24 cellular contexts compared by ENCODE assay signal in the genomic region with DNA sequence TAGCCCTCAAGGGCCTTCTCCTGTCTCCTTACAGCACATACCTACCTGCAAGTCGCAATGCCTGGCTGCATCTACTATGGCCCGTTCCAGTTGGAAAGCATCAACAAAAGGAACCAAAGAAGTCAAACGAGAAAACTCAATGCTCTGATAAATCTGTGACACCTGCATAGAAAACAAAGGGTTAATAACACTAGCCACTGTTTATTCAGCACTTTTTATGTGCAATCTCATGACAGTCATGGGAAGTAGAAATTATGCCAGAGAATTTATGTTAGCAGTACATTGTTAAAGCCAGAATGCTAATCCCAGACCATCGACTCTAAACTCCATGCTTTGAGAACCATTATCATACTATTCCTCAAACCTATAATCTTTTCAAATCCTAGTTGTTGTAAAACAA. TPM values are rescaled to one million over a fixed set of nuclear protein-coding genes. Genes with fewer than 3 reads are reported as not detected.
DNase-seq lines count a peak whose midpoint lies in the region; ATAC-seq, FAIRE-seq and TF ChIP-seq lines count a peak whose summit lies in the region.
"Had no signal": no experiment of that assay in that cellular context is flagged by ENCODE, and none has a peak within 500 bp of the region (broad histone marks: within the 10 kb centered on the region; RNA-seq: fewer than 3 reads in every experiment).

No MANE protein-coding gene starts in this region.

- TF ChIP-seq EP300 in HepG2 (IDR thresholded peaks at IDR 0.05; ENCODE audit: low read depth in 2 of 2, low read length in 2 of 2): no peak
- TF ChIP-seq EP300 in HepG2 (CRISPR knock-in tag; IDR thresholded peaks at IDR 0.05; ENCODE audit: borderline replicate concordance): no peak
- no peak for TF ChIP-seq EP300 in GM12878 (IDR thresholded peaks at IDR 0.05; ENCODE audit: borderline replicate concordance in 1 of 2, control insufficient read depth in 1 of 2, low read depth in 2 of 2, low read length in 2 of 2)

- H3K4me1 ChIP-seq in HepG2 (ENCODE audit: insufficient read depth, low read length) (no peaks in the 10 kb centered on the region), right lobe of liver (no peaks in the 10 kb centered on the region), GM12878 (ENCODE audit: control insufficient read depth, insufficient read depth, low read length) (peaks cover 7% of the 10 kb centered on the region; the same call in 1 of the 2 replicates)
- H3K4me1 ChIP-seq: Caco-2 had no signal

- H3K36me3 ChIP-seq in HepG2 (replicated peaks in 1 of 2; ENCODE audit: control insufficient read depth in 1 of 2, insufficient read depth in 2 of 2, low read length in 2 of 2) (peaks cover 37 to 91% of the 10 kb centered on the region in 2 experiments), right lobe of liver (peaks cover 19 to 98% (median 69%) of the 10 kb centered on the region in 4 donors), GM12878 (ENCODE audit: control insufficient read depth in 2 of 2, insufficient read depth in 2 of 2, low read length in 1 of 2) (peaks cover 14 to 58% of the 10 kb centered on the region in 2 experiments)

- no peak overlapping the region for H3K9ac ChIP-seq in HepG2 (ENCODE audit: insufficient read depth, low read depth, low read length)
- H3K9ac ChIP-seq in GM12878 (ENCODE audit: control insufficient read depth, insufficient read depth, low read length): no peak overlapping the region
- H3K9ac ChIP-seq: BLaER1 treated with 17β-estradiol and CSF1 and Interleukin-3, amounts not matched to agents 10 nM and 100 nM had no signal

- 95% methylated on average over 4 of the region's 4 CpGs for WGBS in HepG2 (ENCODE audit: low lambda C conversion rate)
- WGBS in right lobe of liver (ENCODE audit: insufficient coverage, low coverage, low lambda C conversion rate, missing lambda C conversion rate): 88% methylated on average over 4 of the region's 4 CpGs
- WGBS in GM12878 (ENCODE audit: insufficient coverage, insufficient replicate concordance, low lambda C conversion rate, missing lambda C conversion rate): 98% methylated on average over 4 of the region's 4 CpGs

- H3K4me1 Mint-ChIP-seq in T-helper 17 cell: peaks cover 17% of the 10 kb centered on the region
- H3K4me1 Mint-ChIP-seq: GM23338 had no signal

- BruUV-seq in HepG2 (replicated peaks; lab: Mats Ljungman, UMichigan) (no TSS peak), GM12878 (replicated peaks; lab: Mats Ljungman, UMichigan) (no TSS peak)

- H3K4me3 ChIP-seq in HepG2 (replicated peaks in 1 of 3; ENCODE audit: insufficient read depth in 1 of 3, low read depth in 2 of 3, low read length in 3 of 3) (no peak overlapping the region), right lobe of liver (no peak overlapping the region), GM12878 (no peak overlapping the region)
- H3K4me3 ChIP-seq: BLaER1 treated with 17β-estradiol and CSF1 and Interleukin-3, amounts not matched to agents 10 nM and 100 nM; GM23338; HAP-1 had no signal

- H3K27me3 Mint-ChIP-seq in T-helper 17 cell: no peaks in the 10 kb centered on the region
- H3K27me3 Mint-ChIP-seq: CD4-positive, alpha-beta memory T cell; IgD-negative memory B cell had no signal

- in situ Hi-C loops in HepG2 (cut with HindIII; ENCODE audit: extremely low pct_ligation_motif_present, low pct_unique_long_range_greater_than_20kb): no loop called here
- in situ Hi-C loops in GM12878 (cut with MboI): no loop called here

- H3K36me3 Mint-ChIP-seq in T-helper 17 cell (ENCODE audit: low read depth): peaks cover 5% of the 10 kb centered on the region

- H3K27me3 ChIP-seq in HepG2 (ENCODE audit: control insufficient read depth in 1 of 2, insufficient read depth in 2 of 2, low read length in 2 of 2) (no peaks in the 10 kb centered on the region), right lobe of liver (no peaks in the 10 kb centered on the region), GM12878 (replicated peaks in 1 of 2; ENCODE audit: control insufficient read depth in 2 of 2, insufficient read depth in 2 of 2, low read length in 1 of 2) (no peaks in the 10 kb centered on the region)
- H3K27me3 ChIP-seq: BLaER1 treated with 17β-estradiol and CSF1 and Interleukin-3, amounts not matched to agents 10 nM and 100 nM had no signal

- H3K4me2 ChIP-seq in HepG2 (ENCODE audit: low read depth, low read length): no peak overlapping the region
- no peak overlapping the region for H3K4me2 ChIP-seq in GM12878 (ENCODE audit: control insufficient read depth, insufficient read depth)
- H3K4me2 ChIP-seq: BLaER1 treated with 17β-estradiol and CSF1 and Interleukin-3, amounts not matched to agents 10 nM and 100 nM; GM23338 had no signal

- H3K79me2 ChIP-seq in HepG2 (ENCODE audit: insufficient read depth, low read length): peaks cover 20% of the 10 kb centered on the region
- H3K79me2 ChIP-seq in GM12878 (ENCODE audit: control insufficient read depth, insufficient read depth, low read length): peaks cover 15% of the 10 kb centered on the region

- SMC1A ChIA-PET in GM12878 (lab: Charles Lee; ENCODE audit: uncharacterized antibody, unreplicated experiment): interaction anchor here (0.6 to 0.8 kb wide), 3 partner anchors 16 to 140 kb away, joined by 3 to 4 read pairs (median 3); no protein-coding TSS in a partner anchor

- H3K4me3 Mint-ChIP-seq in T-helper 17 cell: no peak overlapping the region
- H3K4me3 Mint-ChIP-seq: CD4-positive, alpha-beta memory T cell; GM23338; HFFc6; IgD-negative memory B cell had no signal

- TF ChIP-seq CTCF in HepG2 (CRISPR knock-in tag; IDR thresholded peaks at IDR 0.05): no peak
- TF ChIP-seq CTCF in right lobe of liver (IDR thresholded peaks at IDR 0.05): no peak
- TF ChIP-seq CTCF in GM12878 (IDR thresholded peaks at IDR 0.05 in 2 of 3, conservative IDR thresholded peaks at IDR 0.05 in 1 of 3; ENCODE audit: control insufficient read depth in 2 of 3, extremely low read depth in 1 of 3, insufficient read depth in 1 of 3, low read depth in 3 of 3, low read length in 3 of 3): no peak

- no peak for FAIRE-seq in HepG2 (lab: Jason Lieb, UNC)
- FAIRE-seq in GM12878 (lab: Jason Lieb, UNC): no peak
- FAIRE-seq: A204.1, G401.6 had no signal

- POLR2A ChIA-PET in HepG2 (lab: Yijun Ruan, JAX) (no interaction called here), GM12878 (lab: Charles Lee) (no interaction called here)

- DNase-seq in HepG2 (ENCODE audit: low spot score) (no peak), right lobe of liver (no peak), GM12878 (ENCODE audit: low read depth, low spot score) (no peak), foreskin melanocyte (peak; percentile 20), LoVo (ENCODE audit: low spot score) (no peak), T-helper 17 cell (no peak), NCI-H226 (no peak)
- DNase-seq: Caco-2; CD4-positive, alpha-beta memory T cell; HFFc6; MV-4-11; NCI-H1105; NCI-H1436 treated with DMSO at 0.1 percent for 48 hours; NCI-H187 treated with DMSO at 0.1 percent for 48 hours; NCI-H2171 treated with DMSO at 0.1 percent for 48 hours; NCI-H524 treated with DMSO at 0.1 percent for 48 hours; NCI-H774 had no signal

- TF ChIP-seq RAD21 in HepG2 (CRISPR knock-in tag; IDR thresholded peaks at IDR 0.05) (no peak), GM12878 (IDR thresholded peaks at IDR 0.05; ENCODE audit: insufficient read depth, low read depth, low read length) (no peak)

- H3K27ac Mint-ChIP-seq in T-helper 17 cell: no peak overlapping the region
- H3K27ac Mint-ChIP-seq: GM23338, HFFc6 had no signal

- H3K9me3 ChIP-seq in HepG2 (ENCODE audit: low read length) (no peaks in the 10 kb centered on the region), right lobe of liver (no peaks in the 10 kb centered on the region), GM12878 (replicated peaks; ENCODE audit: control insufficient read depth, insufficient read depth, low read length) (no peaks in the 10 kb centered on the region), T-helper 17 cell (ENCODE audit: control insufficient read depth, low read length, poor library complexity, severe bottlenecking) (no peaks in the 10 kb centered on the region)
- H3K9me3 ChIP-seq: Caco-2, HAP-1 had no signal

- H2AFZ ChIP-seq in HepG2 (ENCODE audit: low read length): no peak overlapping the region
- H2AFZ ChIP-seq in GM12878 (ENCODE audit: control insufficient read depth, low read depth, low read length): no peak overlapping the region
- H2AFZ ChIP-seq: GM23338 had no signal

- CTCF ChIA-PET in HepG2 (lab: Yijun Ruan, JAX; ENCODE audit: low intra/inter-chr PET ratio, low total read pairs) (no interaction called here), GM12878 (lab: Yijun Ruan, JAX) (interaction anchor here (1.4 to 1.5 kb wide), 2 partner anchors 19 to 117 kb away, joined by 3 read pairs; no protein-coding TSS in a partner anchor)

- intact Hi-C loops in HepG2 (cut with micrococcal nuclease; ENCODE audit: unreplicated experiment): no loop called here
- intact Hi-C loops in right lobe of liver (cut with DNase I): no loop called here
- intact Hi-C loops in GM12878 (cut with micrococcal nuclease; ENCODE audit: unreplicated experiment): no loop called here

- H3K27ac ChIP-seq in HepG2 (ENCODE audit: extremely low read length, insufficient read depth, low read length): no peak overlapping the region
- H3K27ac ChIP-seq in right lobe of liver: no peak overlapping the region
- no peak overlapping the region for H3K27ac ChIP-seq in GM12878 (ENCODE audit: control insufficient read depth, insufficient read depth)
- H3K27ac ChIP-seq: BLaER1 treated with 17β-estradiol and CSF1 and Interleukin-3, amounts not matched to agents 10 nM and 100 nM had no signal

- H4K20me1 ChIP-seq in HepG2 (ENCODE audit: insufficient read depth, low read length) (no peaks in the 10 kb centered on the region), GM12878 (ENCODE audit: control insufficient read depth, insufficient read depth) (peaks cover 2% of the 10 kb centered on the region; the same call in 1 of the 2 replicates)

- RAD21 ChIA-PET in GM12878 (lab: Charles Lee; ENCODE audit: unreplicated experiment): no interaction called here

- TF ChIP-seq POLR2A in HepG2 (IDR thresholded peaks at IDR 0.05; ENCODE audit: insufficient read depth in 1 of 2, low read depth in 2 of 2, low read length in 2 of 2) (no peak), right lobe of liver (IDR thresholded peaks at IDR 0.05) (no peak), GM12878 (IDR thresholded peaks at IDR 0.05; ENCODE audit: low read depth, low read length) (no peak)

- no peak for ATAC-seq in HepG2
- ATAC-seq in right lobe of liver: no peak
- no peak for ATAC-seq in GM12878
- ATAC-seq in T-helper 17 cell: no peak
- ATAC-seq: GM23338, Right ventricle myocardium inferior had no signal

RNA-seq across cellular contexts. Expression of a gene that starts 21.1 kb away (rescaled TPM):
- total RNA-seq in HepG2 (2016; rRNA removed; fragmentation: Illumina TruSeq; extraction: Trizol): 117 and 168 TPM in 2 replicates
- total RNA-seq in HepG2 (2016; cell fraction: cytosol; rRNA removed; fragmentation: Illumina TruSeq; extraction: Trizol; ENCODE audit: low read depth): 7.3 and 9.3 TPM in 2 replicates
- 115 and 148 TPM in 2 replicates for total RNA-seq in HepG2 (2016; cell fraction: insoluble cytoplasmic fraction; rRNA removed; fragmentation: Illumina TruSeq; extraction: Trizol)
- 23.1 and 23.6 TPM in 2 replicates for total RNA-seq in HepG2 (2016; cell fraction: membrane; rRNA removed; fragmentation: Illumina TruSeq; extraction: Trizol)
- 102 and 106 TPM in 2 replicates for total RNA-seq in HepG2 (2016; cell fraction: nucleus; rRNA removed; fragmentation: Illumina TruSeq; extraction: Trizol)
- 25.6 and 28.3 TPM in 2 replicates for polyA plus RNA-seq in HepG2 (2011; rRNA removed)
- polyA plus RNA-seq in HepG2 (2011; cell fraction: cytosol; rRNA removed): 15.4 and 25.4 TPM in 2 replicates
- polyA plus RNA-seq in HepG2 (2011; cell fraction: nucleus; rRNA removed): 26.1 and 34.0 TPM in 2 replicates
- 86.7 and 95.1 TPM in 2 replicates for polyA plus RNA-seq in HepG2 (2012)
- polyA plus RNA-seq in HepG2 (2016; cell fraction: cytosol; fragmentation: Illumina TruSeq; extraction: Trizol; ENCODE audit: low read depth): 2.7 and 3.3 TPM in 2 replicates
- 125 and 133 TPM in 2 replicates for polyA plus RNA-seq in HepG2 (2016; cell fraction: insoluble cytoplasmic fraction; fragmentation: Illumina TruSeq; extraction: Trizol; ENCODE audit: low read depth)
- 6.3 and 7.4 TPM in 2 replicates for polyA plus RNA-seq in HepG2 (2016; cell fraction: membrane; fragmentation: Illumina TruSeq; extraction: Trizol; ENCODE audit: low read depth)
- 107 and 120 TPM in 2 replicates for polyA plus RNA-seq in HepG2 (2016; cell fraction: nucleus; fragmentation: Illumina TruSeq; extraction: Trizol; ENCODE audit: insufficient read depth, low read depth)
- polyA minus RNA-seq in HepG2 (2011; rRNA and poly(A)+ RNA removed; ENCODE audit: low replicate concordance): 42.9 and 64.9 TPM in 2 replicates
- 60.5 and 73.1 TPM in 2 replicates for polyA minus RNA-seq in HepG2 (2011; cell fraction: cytosol; rRNA and poly(A)+ RNA removed)
- 107 and 117 TPM in 2 replicates for polyA minus RNA-seq in HepG2 (2011; cell fraction: nucleus; rRNA and poly(A)+ RNA removed)
- 10 to 100 TPM; 41.6 to 69.5 (median 57.4) TPM for total RNA-seq in right lobe of liver
- 143 and 144 TPM in 2 replicates for total RNA-seq in GM12878 (2013; cell fraction: nucleolus; rRNA removed)
- total RNA-seq in GM12878 (2014; rRNA removed): 82.6 and 86.3 TPM in 2 replicates
- 159 and 166 TPM in 2 replicates for total RNA-seq in GM12878 (2014; rRNA removed; fragmentation: Illumina TruSeq; extraction: Trizol)
- 138 and 148 TPM in 2 replicates for total RNA-seq in GM12878 (2021)
- polyA plus RNA-seq in GM12878 (2011; ENCODE audit: low read depth): 50.1 TPM
- 47.4 and 49.4 TPM in 2 replicates for polyA plus RNA-seq in GM12878 (2011; rRNA removed)
- 35.9 and 50.0 TPM in 2 replicates for polyA plus RNA-seq in GM12878 (2011; cell fraction: cytosol; rRNA removed)
- 21.6 and 53.4 TPM in 2 replicates for polyA plus RNA-seq in GM12878 (2011; cell fraction: nucleus; rRNA removed)
- 79.0 and 84.9 TPM in 2 replicates for polyA plus RNA-seq in GM12878 (2012)
- 195 and 219 TPM in 2 replicates for polyA plus RNA-seq in GM12878 (2014; fragmentation: Illumina TruSeq; extraction: Trizol)
- polyA plus RNA-seq in GM12878 (2014; fragmentation: Nextera tagmentation; extraction: Ambion mirVana): 10 to 100 TPM; 42.3 to 46.5 TPM
- polyA plus RNA-seq in GM12878 (2014; rRNA removed): 78.1 and 88.9 TPM in 2 replicates
- polyA plus RNA-seq in GM12878 (2016; fragmentation: Nextera tagmentation; extraction: Ambion mirVana): 100 to 1,000 TPM; 104 to 108 TPM
- 71.2 and 84.9 TPM in 2 replicates for polyA minus RNA-seq in GM12878 (2011; rRNA and poly(A)+ RNA removed)
- 36.2 and 45.2 TPM in 2 replicates for polyA minus RNA-seq in GM12878 (2011; cell fraction: cytosol; rRNA and poly(A)+ RNA removed)
- polyA minus RNA-seq in GM12878 (2011; cell fraction: nucleus; rRNA and poly(A)+ RNA removed): 34.9 and 49.1 TPM in 2 replicates
- total RNA-seq in T-helper 17 cell: 100 to 1,000 TPM; 149 to 169 TPM

RNA-seq across cellular contexts. Expression of a gene that starts 30.0 kb away (rescaled TPM):
- total RNA-seq in HepG2 (2016; rRNA removed; fragmentation: Illumina TruSeq; extraction: Trizol) (1.5 and 1.7 TPM in 2 replicates), right lobe of liver (under 1 TPM in 3 of 6 experiments, not detected in 3; 0.06 to 0.35 (median 0.31) TPM), GM12878 (2014; rRNA removed) (0.23 and 0.65 TPM in 2 replicates), GM12878 (2014; rRNA removed; fragmentation: Illumina TruSeq; extraction: Trizol) (0.27 and 0.37 TPM in 2 replicates), GM12878 (2021) (0.36 and 0.61 TPM in 2 replicates), T-helper 17 cell (under 1 TPM; 0.15 to 0.34 TPM)
- 1.5 and 2.2 TPM in 2 replicates for total RNA-seq in HepG2 (2016; cell fraction: cytosol; rRNA removed; fragmentation: Illumina TruSeq; extraction: Trizol; ENCODE audit: low read depth)
- total RNA-seq in HepG2 (2016; cell fraction: insoluble cytoplasmic fraction; rRNA removed; fragmentation: Illumina TruSeq; extraction: Trizol): 0.46 and 0.82 TPM in 2 replicates
- total RNA-seq in HepG2 (2016; cell fraction: membrane; rRNA removed; fragmentation: Illumina TruSeq; extraction: Trizol): 3.1 and 3.9 TPM in 2 replicates
- 1.2 and 2.1 TPM in 2 replicates for total RNA-seq in HepG2 (2016; cell fraction: nucleus; rRNA removed; fragmentation: Illumina TruSeq; extraction: Trizol)
- polyA plus RNA-seq in HepG2 (2011; rRNA removed) (1.7 and 2.2 TPM in 2 replicates), GM12878 (2011; rRNA removed) (0.30 and 0.37 TPM in 2 replicates), GM12878 (2014; fragmentation: Illumina TruSeq; extraction: Trizol) (0.22 TPM in 1 of 2 replicates, not detected in the other), GM12878 (2014; fragmentation: Nextera tagmentation; extraction: Ambion mirVana) (under 1 TPM; 0.03 to 0.29 TPM), GM12878 (2014; rRNA removed) (0.48 and 0.55 TPM in 2 replicates), GM12878 (2016; fragmentation: Nextera tagmentation; extraction: Ambion mirVana) (not detected)
- 1.4 and 1.9 TPM in 2 replicates for polyA plus RNA-seq in HepG2 (2011; cell fraction: cytosol; rRNA removed)
- polyA plus RNA-seq in HepG2 (2011; cell fraction: nucleus; rRNA removed): 0.77 and 0.90 TPM in 2 replicates
- 1.0 and 1.9 TPM in 2 replicates for polyA plus RNA-seq in HepG2 (2012)
- 4.2 and 4.6 TPM in 2 replicates for polyA plus RNA-seq in HepG2 (2016; cell fraction: cytosol; fragmentation: Illumina TruSeq; extraction: Trizol; ENCODE audit: low read depth)
- 0.90 and 1.9 TPM in 2 replicates for polyA plus RNA-seq in HepG2 (2016; cell fraction: insoluble cytoplasmic fraction; fragmentation: Illumina TruSeq; extraction: Trizol; ENCODE audit: low read depth)
- 5.3 and 5.7 TPM in 2 replicates for polyA plus RNA-seq in HepG2 (2016; cell fraction: membrane; fragmentation: Illumina TruSeq; extraction: Trizol; ENCODE audit: low read depth)
- polyA plus RNA-seq in HepG2 (2016; cell fraction: nucleus; fragmentation: Illumina TruSeq; extraction: Trizol; ENCODE audit: insufficient read depth, low read depth): 1.6 and 1.7 TPM in 2 replicates
- 0.76 and 1.8 TPM in 2 replicates for polyA minus RNA-seq in HepG2 (2011; rRNA and poly(A)+ RNA removed; ENCODE audit: low replicate concordance)
- polyA minus RNA-seq in HepG2 (2011; cell fraction: cytosol; rRNA and poly(A)+ RNA removed): 0.89 and 1.1 TPM in 2 replicates
- polyA minus RNA-seq in HepG2 (2011; cell fraction: nucleus; rRNA and poly(A)+ RNA removed): 2.2 and 2.3 TPM in 2 replicates
- 0.29 and 0.56 TPM in 2 replicates for total RNA-seq in GM12878 (2013; cell fraction: nucleolus; rRNA removed)
- 0.51 TPM for polyA plus RNA-seq in GM12878 (2011; ENCODE audit: low read depth)
- 0.12 and 0.22 TPM in 2 replicates for polyA plus RNA-seq in GM12878 (2011; cell fraction: cytosol; rRNA removed)
- polyA plus RNA-seq in GM12878 (2011; cell fraction: nucleus; rRNA removed): 0.20 and 0.22 TPM in 2 replicates
- 0.72 and 1.0 TPM in 2 replicates for polyA plus RNA-seq in GM12878 (2012)
- 0.15 TPM in 1 of 2 replicates, not detected in the other for polyA minus RNA-seq in GM12878 (2011; rRNA and poly(A)+ RNA removed)
- not detected in 2 replicates for polyA minus RNA-seq in GM12878 (2011; cell fraction: cytosol; rRNA and poly(A)+ RNA removed)
- polyA minus RNA-seq in GM12878 (2011; cell fraction: nucleus; rRNA and poly(A)+ RNA removed): 0.36 and 0.57 TPM in 2 replicates
- polyA plus RNA-seq: IgD-negative memory B cell had no signal

RNA-seq across cellular contexts. Expression of a gene that starts 44.4 kb away (rescaled TPM):
- total RNA-seq in HepG2 (2016; rRNA removed; fragmentation: Illumina TruSeq; extraction: Trizol) (43.7 and 55.1 TPM in 2 replicates), right lobe of liver (10 to 100 TPM; 24.0 to 46.4 (median 36.1) TPM), GM12878 (2014; rRNA removed) (30.0 and 35.7 TPM in 2 replicates), GM12878 (2014; rRNA removed; fragmentation: Illumina TruSeq; extraction: Trizol) (23.8 and 30.8 TPM in 2 replicates), GM12878 (2021) (21.5 and 26.6 TPM in 2 replicates), T-helper 17 cell (10 to 100 TPM; 37.4 to 52.1 TPM)
- 60.9 and 63.9 TPM in 2 replicates for total RNA-seq in HepG2 (2016; cell fraction: cytosol; rRNA removed; fragmentation: Illumina TruSeq; extraction: Trizol; ENCODE audit: low read depth)
- total RNA-seq in HepG2 (2016; cell fraction: insoluble cytoplasmic fraction; rRNA removed; fragmentation: Illumina TruSeq; extraction: Trizol): 41.2 and 59.1 TPM in 2 replicates
- 60.7 and 62.3 TPM in 2 replicates for total RNA-seq in HepG2 (2016; cell fraction: membrane; rRNA removed; fragmentation: Illumina TruSeq; extraction: Trizol)
- 30.6 and 33.8 TPM in 2 replicates for total RNA-seq in HepG2 (2016; cell fraction: nucleus; rRNA removed; fragmentation: Illumina TruSeq; extraction: Trizol)
- polyA plus RNA-seq in HepG2 (2011; rRNA removed) (75.9 and 78.8 TPM in 2 replicates), GM12878 (2011; rRNA removed) (25.8 and 32.9 TPM in 2 replicates), GM12878 (2014; fragmentation: Illumina TruSeq; extraction: Trizol) (29.7 and 31.9 TPM in 2 replicates), GM12878 (2014; fragmentation: Nextera tagmentation; extraction: Ambion mirVana) (10 to 100 TPM; 23.7 to 39.8 TPM), GM12878 (2014; rRNA removed) (20.9 and 26.6 TPM in 2 replicates), GM12878 (2016; fragmentation: Nextera tagmentation; extraction: Ambion mirVana) (10 to 100 TPM; 25.7 to 28.1 TPM)
- polyA plus RNA-seq in HepG2 (2011; cell fraction: cytosol; rRNA removed): 55.4 and 68.0 TPM in 2 replicates
- polyA plus RNA-seq in HepG2 (2011; cell fraction: nucleus; rRNA removed): 53.4 and 62.1 TPM in 2 replicates
- 48.6 and 60.7 TPM in 2 replicates for polyA plus RNA-seq in HepG2 (2012)
- polyA plus RNA-seq in HepG2 (2016; cell fraction: cytosol; fragmentation: Illumina TruSeq; extraction: Trizol; ENCODE audit: low read depth): 54.2 and 68.0 TPM in 2 replicates
- polyA plus RNA-seq in HepG2 (2016; cell fraction: insoluble cytoplasmic fraction; fragmentation: Illumina TruSeq; extraction: Trizol; ENCODE audit: low read depth): 52.2 and 53.2 TPM in 2 replicates
- 44.9 and 45.7 TPM in 2 replicates for polyA plus RNA-seq in HepG2 (2016; cell fraction: membrane; fragmentation: Illumina TruSeq; extraction: Trizol; ENCODE audit: low read depth)
- polyA plus RNA-seq in HepG2 (2016; cell fraction: nucleus; fragmentation: Illumina TruSeq; extraction: Trizol; ENCODE audit: insufficient read depth, low read depth): 34.1 and 37.6 TPM in 2 replicates
- 36.0 and 110 TPM in 2 replicates for polyA minus RNA-seq in HepG2 (2011; rRNA and poly(A)+ RNA removed; ENCODE audit: low replicate concordance)
- 38.8 and 41.4 TPM in 2 replicates for polyA minus RNA-seq in HepG2 (2011; cell fraction: cytosol; rRNA and poly(A)+ RNA removed)
- 53.0 and 61.8 TPM in 2 replicates for polyA minus RNA-seq in HepG2 (2011; cell fraction: nucleus; rRNA and poly(A)+ RNA removed)
- total RNA-seq in GM12878 (2013; cell fraction: nucleolus; rRNA removed): 21.6 and 24.7 TPM in 2 replicates
- polyA plus RNA-seq in GM12878 (2011; ENCODE audit: low read depth): 10.6 TPM
- 17.0 and 18.3 TPM in 2 replicates for polyA plus RNA-seq in GM12878 (2011; cell fraction: cytosol; rRNA removed)
- polyA plus RNA-seq in GM12878 (2011; cell fraction: nucleus; rRNA removed): 12.1 and 14.0 TPM in 2 replicates
- polyA plus RNA-seq in GM12878 (2012): 17.9 and 18.3 TPM in 2 replicates
- polyA minus RNA-seq in GM12878 (2011; rRNA and poly(A)+ RNA removed): 15.5 and 18.9 TPM in 2 replicates
- 7.2 and 9.4 TPM in 2 replicates for polyA minus RNA-seq in GM12878 (2011; cell fraction: cytosol; rRNA and poly(A)+ RNA removed)
- polyA minus RNA-seq in GM12878 (2011; cell fraction: nucleus; rRNA and poly(A)+ RNA removed): 8.3 and 12.6 TPM in 2 replicates
